In genomic region chr1:87521446-87521845, GRCh38 we compare ENCODE assay signal across 24 cellular contexts.
"Had no signal": no experiment of that assay in that cellular context is flagged by ENCODE, and none has a peak within 500 bp of the region (broad histone marks: within the 10 kb centered on the region; RNA-seq: fewer than 3 reads in every experiment).

No MANE protein-coding gene starts in this region.

- H3K4me3 ChIP-seq: colonic mucosa, coronary artery, dorsolateral prefrontal cortex, esophagus muscularis mucosa, esophagus squamous epithelium, gastrocnemius medialis, gastroesophageal sphincter, heart left ventricle, heart right ventricle had no signal

- H3K27ac Mint-ChIP-seq: dendritic cell treated with granulocyte-macrophage colony-stimulating factor and Interleukin-4, amounts not matched to agents 40 ng/mL and 50 ng/mL, for 4 days; effector memory CD8-positive, alpha-beta T cell; endodermal cell had no signal

- H3K36me3 ChIP-seq: colonic mucosa, esophagus muscularis mucosa, esophagus squamous epithelium, gastrocnemius medialis, gastroesophageal sphincter, heart left ventricle, heart right ventricle had no signal

- ATAC-seq: effector memory CD8-positive, alpha-beta T cell; foreskin keratinocyte; gastrocnemius medialis; gastroesophageal sphincter; heart left ventricle; heart right ventricle had no signal

- H3K9me3 Mint-ChIP-seq: dendritic cell treated with granulocyte-macrophage colony-stimulating factor and Interleukin-4, amounts not matched to agents 40 ng/mL and 50 ng/mL, for 4 days; effector memory CD8-positive, alpha-beta T cell; endodermal cell had no signal

- H3K27ac ChIP-seq: colonic mucosa, dorsolateral prefrontal cortex, epithelial cell of prostate, esophagus muscularis mucosa, esophagus squamous epithelium, foreskin keratinocyte, gastrocnemius medialis, heart left ventricle, heart right ventricle had no signal

- H3K27me3 Mint-ChIP-seq: dendritic cell treated with granulocyte-macrophage colony-stimulating factor and Interleukin-4, amounts not matched to agents 40 ng/mL and 50 ng/mL, for 4 days had no signal

- DNase-seq: colonic mucosa; cortex of kidney; dermis blood vessel endothelial cell; dorsolateral prefrontal cortex; effector CD4-positive, alpha-beta T cell; effector CD8-positive, alpha-beta T cell; effector memory CD4-positive, alpha-beta T cell; effector memory CD8-positive, alpha-beta T cell; endodermal cell; erythroblast; esophagus squamous epithelium; foreskin fibroblast; foreskin keratinocyte; foreskin melanocyte; gastrocnemius medialis; glutamatergic neuron; head of caudate nucleus; heart left ventricle; heart right ventricle had no signal

- H3K27me3 ChIP-seq: colonic mucosa, dorsolateral prefrontal cortex, esophagus muscularis mucosa, esophagus squamous epithelium, gastrocnemius medialis, gastroesophageal sphincter, heart left ventricle, heart right ventricle had no signal

- H3K4me1 ChIP-seq: colonic mucosa, foreskin keratinocyte, gastrocnemius medialis had no signal

- H3K4me3 Mint-ChIP-seq: dendritic cell treated with granulocyte-macrophage colony-stimulating factor and Interleukin-4, amounts not matched to agents 40 ng/mL and 50 ng/mL, for 4 days; effector memory CD8-positive, alpha-beta T cell; endodermal cell had no signal

- H3K9me3 ChIP-seq: colonic mucosa, esophagus muscularis mucosa, esophagus squamous epithelium, gastrocnemius medialis, gastroesophageal sphincter, heart right ventricle had no signal
